15 cellular contexts compared by ENCODE assay signal in the genomic region with DNA sequence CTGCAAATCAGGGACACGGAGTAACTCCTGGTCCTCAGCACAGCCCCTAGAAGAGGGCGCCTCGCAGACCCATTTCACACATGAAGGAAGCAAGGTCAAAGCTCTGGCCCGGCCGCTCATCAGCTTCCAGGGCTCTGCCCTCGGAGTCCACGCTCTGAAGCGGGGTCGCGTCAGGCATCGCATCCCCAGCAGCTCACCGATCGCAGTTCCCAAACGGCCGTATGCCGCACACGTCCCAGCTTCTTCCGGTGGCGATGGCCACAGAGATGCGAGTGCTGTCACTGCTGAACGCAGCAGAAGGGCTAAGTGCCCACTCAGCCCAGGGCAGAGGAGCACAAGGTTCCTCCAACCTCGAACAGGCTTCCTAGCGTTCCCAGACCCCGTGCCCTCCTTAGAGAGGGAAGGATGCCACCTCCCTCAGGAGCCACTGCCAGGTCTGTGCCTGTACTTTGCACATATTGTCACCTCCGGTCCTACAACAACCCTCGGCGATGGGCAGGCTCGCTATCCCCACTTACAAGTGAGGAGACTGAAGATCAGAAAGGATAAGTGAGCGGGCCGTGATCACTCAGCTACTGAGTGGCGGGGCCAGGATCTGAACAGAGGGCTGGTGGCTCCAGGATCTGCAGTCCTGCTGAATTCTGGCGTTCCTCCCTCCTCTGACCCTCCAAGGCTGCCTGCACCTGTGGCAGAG.
DNase-seq lines count a peak whose midpoint lies in the region; ATAC-seq and TF ChIP-seq lines count a peak whose summit lies in the region.
"Had no signal": no experiment of that assay in that cellular context is flagged by ENCODE, and none has a peak within 500 bp of the region (broad histone marks: within the 10 kb centered on the region; RNA-seq: fewer than 3 reads in every experiment).

No MANE protein-coding gene starts in this region.

- H3K4me3 ChIP-seq in right atrium auricular region (no peak overlapping the region), BE2C (ENCODE audit: low read depth, low read length) (no peak overlapping the region)
- H3K4me3 ChIP-seq: cardiac muscle cell, pancreas, PC-9 had no signal

- ATAC-seq in activated T-helper 17 cell treated with anti-CD3 and anti-CD28 coated beads, Interleukin-2, amount 50 U/mL, for 72 hours (replicated peaks): no peak
- no peak for ATAC-seq in stimulated activated effector memory CD8-positive, alpha-beta T cell treated with anti-CD3 and anti-CD28 coated beads, Interleukin-12 subunit alpha, Interleukin-12 subunit beta, amount 100 ng/mL, for 72 hours

- peaks cover 0 to 21% of the 10 kb centered on the region in 2 donors for H3K4me1 ChIP-seq in right atrium auricular region
- no peaks in the 10 kb centered on the region for H3K4me1 ChIP-seq in BE2C
- H3K4me1 ChIP-seq: pancreas had no signal

- peak; percentile 5 for DNase-seq in G401 (ENCODE audit: low spot score)
- DNase-seq in right atrium auricular region (ENCODE audit: low spot score): no peak
- no peak for DNase-seq in stimulated activated effector memory CD8-positive, alpha-beta T cell treated with anti-CD3 and anti-CD28 coated beads, Interleukin-12 subunit alpha, Interleukin-12 subunit beta, amount 100 ng/mL, for 72 hours (ENCODE audit: low spot score in 2 of 2)
- DNase-seq in GM20000 (ENCODE audit: low spot score): no peak
- DNase-seq in nucleus accumbens (lab: John Stamatoyannopoulos, UW): no peak
- DNase-seq in A172 (ENCODE audit: low spot score): no peak
- DNase-seq in BE2C: no peak
- DNase-seq: activated CD4-positive, alpha-beta T cell treated with anti-CD3 and anti-CD28 coated beads for 1 hour; erythroblast; NCI-H1048; pancreas; PC-9 had no signal

- no peaks in the 10 kb centered on the region for H3K9me3 Mint-ChIP-seq in activated T-helper 17 cell treated with anti-CD3 and anti-CD28 coated beads, Interleukin-2, amount 50 U/mL, for 72 hours
- no peaks in the 10 kb centered on the region for H3K9me3 Mint-ChIP-seq in stimulated activated effector memory CD8-positive, alpha-beta T cell treated with anti-CD3 and anti-CD28 coated beads, Interleukin-12 subunit alpha, Interleukin-12 subunit beta, amount 100 ng/mL, for 72 hours
- H3K9me3 Mint-ChIP-seq: stimulated activated memory B cell treated with anti-CD40 and anti-IgM and Interleukin-4, amounts not matched to agents 10 μg/mL and 1 μg/mL and 100 μg/mL, for 72 hours had no signal

- in situ Hi-C loops in G401 (cut with HindIII; ENCODE audit: low sequenced_read_pairs): no loop called here

- H3K27me3 Mint-ChIP-seq in activated T-helper 17 cell treated with anti-CD3 and anti-CD28 coated beads, Interleukin-2, amount 50 U/mL, for 72 hours: peaks cover 11% of the 10 kb centered on the region

- no peaks in the 10 kb centered on the region for H3K9me3 ChIP-seq in right atrium auricular region
- H3K9me3 ChIP-seq in BE2C: no peaks in the 10 kb centered on the region
- H3K9me3 ChIP-seq: pancreas had no signal

- no peaks in the 10 kb centered on the region for H3K27me3 ChIP-seq in right atrium auricular region
- no peaks in the 10 kb centered on the region for H3K27me3 ChIP-seq in BE2C
- H3K27me3 ChIP-seq: cardiac muscle cell, pancreas had no signal

- TF ChIP-seq CTCF in right atrium auricular region (IDR thresholded peaks at IDR 0.05) (no peak), GM20000 (IDR thresholded peaks at IDR 0.05; ENCODE audit: extremely low read depth, missing control alignments) (no peak), BE2C (IDR thresholded peaks at IDR 0.05; ENCODE audit: low read depth, low read length) (no peak)

- H3K4me3 Mint-ChIP-seq in activated T-helper 17 cell treated with anti-CD3 and anti-CD28 coated beads, Interleukin-2, amount 50 U/mL, for 72 hours: no peak overlapping the region
- H3K4me3 Mint-ChIP-seq in stimulated activated effector memory CD8-positive, alpha-beta T cell treated with anti-CD3 and anti-CD28 coated beads, Interleukin-12 subunit alpha, Interleukin-12 subunit beta, amount 100 ng/mL, for 72 hours: peak overlapping the region; percentile 32
- H3K4me3 Mint-ChIP-seq: stimulated activated memory B cell treated with anti-CD40 and anti-IgM and Interleukin-4, amounts not matched to agents 10 μg/mL and 1 μg/mL and 100 μg/mL, for 72 hours had no signal

- no peaks in the 10 kb centered on the region for H3K36me3 ChIP-seq in right atrium auricular region
- no peaks in the 10 kb centered on the region for H3K36me3 ChIP-seq in BE2C
- H3K36me3 ChIP-seq: cardiac muscle cell, pancreas had no signal

- H3K27ac ChIP-seq in right atrium auricular region: peak overlapping the region; percentile 74 to 79
- H3K27ac ChIP-seq: cardiac muscle cell, pancreas, PC-9 had no signal

- no peaks in the 10 kb centered on the region for H3K36me3 Mint-ChIP-seq in activated T-helper 17 cell treated with anti-CD3 and anti-CD28 coated beads, Interleukin-2, amount 50 U/mL, for 72 hours (ENCODE audit: low read depth)
- peaks cover 7% of the 10 kb centered on the region for H3K36me3 Mint-ChIP-seq in stimulated activated effector memory CD8-positive, alpha-beta T cell treated with anti-CD3 and anti-CD28 coated beads, Interleukin-12 subunit alpha, Interleukin-12 subunit beta, amount 100 ng/mL, for 72 hours
- H3K36me3 Mint-ChIP-seq: stimulated activated memory B cell treated with anti-CD40 and anti-IgM and Interleukin-4, amounts not matched to agents 10 μg/mL and 1 μg/mL and 100 μg/mL, for 72 hours had no signal

- H3K27ac Mint-ChIP-seq in activated T-helper 17 cell treated with anti-CD3 and anti-CD28 coated beads, Interleukin-2, amount 50 U/mL, for 72 hours: peak overlapping the region; percentile 56
- peak overlapping the region; percentile 79 for H3K27ac Mint-ChIP-seq in stimulated activated effector memory CD8-positive, alpha-beta T cell treated with anti-CD3 and anti-CD28 coated beads, Interleukin-12 subunit alpha, Interleukin-12 subunit beta, amount 100 ng/mL, for 72 hours
- H3K27ac Mint-ChIP-seq: stimulated activated memory B cell treated with anti-CD40 and anti-IgM and Interleukin-4, amounts not matched to agents 10 μg/mL and 1 μg/mL and 100 μg/mL, for 72 hours had no signal

- H3K4me1 Mint-ChIP-seq in activated T-helper 17 cell treated with anti-CD3 and anti-CD28 coated beads, Interleukin-2, amount 50 U/mL, for 72 hours: peaks cover 13% of the 10 kb centered on the region
- peaks cover 21% of the 10 kb centered on the region for H3K4me1 Mint-ChIP-seq in stimulated activated effector memory CD8-positive, alpha-beta T cell treated with anti-CD3 and anti-CD28 coated beads, Interleukin-12 subunit alpha, Interleukin-12 subunit beta, amount 100 ng/mL, for 72 hours
